In the genomic region with DNA sequence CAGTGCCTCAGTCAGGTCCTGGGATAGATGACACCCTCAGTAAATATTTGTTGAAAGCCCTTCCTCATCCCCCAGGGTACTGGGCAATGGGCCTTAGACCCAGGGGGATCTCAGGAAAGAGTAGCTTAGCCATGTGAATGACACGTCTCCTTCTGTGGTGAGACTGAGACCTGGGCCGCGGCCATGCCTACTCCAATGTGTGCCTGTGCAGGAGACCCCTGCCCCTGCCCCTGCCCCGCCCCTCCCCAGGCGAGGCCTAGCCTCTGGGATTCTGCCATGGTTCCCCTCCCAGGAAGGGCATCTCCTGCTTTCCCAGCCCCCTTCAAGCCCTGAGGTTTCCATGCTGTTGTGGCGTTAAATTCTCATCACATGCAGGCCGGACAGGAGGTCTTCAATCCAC, we compare ENCODE assay signal across 2 cellular contexts.
TF ChIP-seq lines count a peak whose summit lies in the region.

No MANE protein-coding gene starts in this region.

TF ChIP-seq in IMR-90, 13 proteins besides CTCF, POLR2A, EP300 and RAD21:
- TF ChIP-seq SMC3 (IDR thresholded peaks at IDR 0.05; ENCODE audit: low read depth, low read length): no peak
- TF ChIP-seq CEBPB (IDR thresholded peaks at IDR 0.05; ENCODE audit: low read depth, low read length): no peak
- no peak for TF ChIP-seq MXI1 (IDR thresholded peaks at IDR 0.05; ENCODE audit: borderline replicate concordance, low read depth, low read length)
- TF ChIP-seq FOS (IDR thresholded peaks at IDR 0.05; ENCODE audit: low read depth, low read length): no peak
- TF ChIP-seq, protein P1, sequence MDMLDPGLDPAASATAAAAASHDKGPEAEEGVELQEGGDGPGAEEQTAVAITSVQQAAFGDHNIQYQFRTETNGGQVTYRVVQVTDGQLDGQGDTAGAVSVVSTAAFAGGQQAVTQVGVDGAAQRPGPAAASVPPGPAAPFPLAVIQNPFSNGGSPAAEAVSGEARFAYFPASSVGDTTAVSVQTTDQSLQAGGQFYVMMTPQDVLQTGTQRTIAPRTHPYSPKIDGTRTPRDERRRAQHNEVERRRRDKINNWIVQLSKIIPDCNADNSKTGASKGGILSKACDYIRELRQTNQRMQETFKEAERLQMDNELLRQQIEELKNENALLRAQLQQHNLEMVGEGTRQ (IDR thresholded peaks at IDR 0.05; ENCODE audit: low read depth, low read length): no peak
- no peak for TF ChIP-seq CHD1 (IDR thresholded peaks at IDR 0.05; ENCODE audit: low read depth, low read length)
- no peak for TF ChIP-seq RFX5 (IDR thresholded peaks at IDR 0.05; ENCODE audit: low read depth, low read length)
- TF ChIP-seq MAFK (IDR thresholded peaks at IDR 0.05; ENCODE audit: low read depth, low read length): no peak
- no peak for TF ChIP-seq NFE2L2 (IDR thresholded peaks at IDR 0.05; ENCODE audit: low read depth, low read length)
- no peak for TF ChIP-seq BHLHE40 (IDR thresholded peaks at IDR 0.05; ENCODE audit: low read depth, low read length)
- TF ChIP-seq, protein P2, sequence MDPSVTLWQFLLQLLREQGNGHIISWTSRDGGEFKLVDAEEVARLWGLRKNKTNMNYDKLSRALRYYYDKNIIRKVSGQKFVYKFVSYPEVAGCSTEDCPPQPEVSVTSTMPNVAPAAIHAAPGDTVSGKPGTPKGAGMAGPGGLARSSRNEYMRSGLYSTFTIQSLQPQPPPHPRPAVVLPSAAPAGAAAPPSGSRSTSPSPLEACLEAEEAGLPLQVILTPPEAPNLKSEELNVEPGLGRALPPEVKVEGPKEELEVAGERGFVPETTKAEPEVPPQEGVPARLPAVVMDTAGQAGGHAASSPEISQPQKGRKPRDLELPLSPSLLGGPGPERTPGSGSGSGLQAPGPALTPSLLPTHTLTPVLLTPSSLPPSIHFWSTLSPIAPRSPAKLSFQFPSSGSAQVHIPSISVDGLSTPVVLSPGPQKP (IDR thresholded peaks at IDR 0.05; ENCODE audit: borderline replicate concordance, low read depth, low read length): no peak
- no peak for TF ChIP-seq MAZ (IDR thresholded peaks at IDR 0.05; ENCODE audit: borderline replicate concordance, low read depth, low read length)
- no peak for TF ChIP-seq RCOR1 (IDR thresholded peaks at IDR 0.05; ENCODE audit: insufficient replicate concordance, low read length)

TF ChIP-seq in H1, 55 proteins besides CTCF, POLR2A, EP300 and RAD21:
- TF ChIP-seq BRCA1 (IDR thresholded peaks at IDR 0.05; ENCODE audit: low read depth, low read length) (no peak), SIRT6 (IDR thresholded peaks at IDR 0.05; ENCODE audit: low read length) (no peak), GTF2F1 (IDR thresholded peaks at IDR 0.05; ENCODE audit: borderline replicate concordance, low read depth, low read length) (no peak), KDM1A (IDR thresholded peaks at IDR 0.05; ENCODE audit: borderline replicate concordance, low read length) (no peak), EZH2 (IDR thresholded peaks at IDR 0.05; ENCODE audit: low read depth, low read length, severe bottlenecking) (no peak)
